ENCODE assay signal across 8 cellular contexts in genomic region chr9:132214027-132214622, GRCh38. TPM values are rescaled to one million over a fixed set of nuclear protein-coding genes. Genes with fewer than 3 reads are reported as not detected.
DNase-seq lines count a peak whose midpoint lies in the region; FAIRE-seq and TF ChIP-seq lines count a peak whose summit lies in the region.

No MANE protein-coding gene starts in this region.

- H3K27me3 ChIP-seq in bronchial epithelial cell (ENCODE audit: control insufficient read depth, insufficient read depth, low read length): peaks cover 9% of the 10 kb centered on the region
- H3K27me3 ChIP-seq in layer of hippocampus (ENCODE audit: control insufficient read depth, insufficient read depth, low read length): no peaks in the 10 kb centered on the region
- H3K27me3 ChIP-seq in Karpas-422 (ENCODE audit: low read length): no peaks in the 10 kb centered on the region

- no peaks in the 10 kb centered on the region for H4K20me1 ChIP-seq in Karpas-422 (ENCODE audit: insufficient read depth, low read depth, low read length)

- peaks cover 4% of the 10 kb centered on the region for H3K4me1 ChIP-seq in Karpas-422 (ENCODE audit: low read length)

- no peak for TF ChIP-seq CTCF in bronchial epithelial cell (IDR thresholded peaks at IDR 0.05; ENCODE audit: insufficient read depth, low read length, severe bottlenecking)

- no peaks in the 10 kb centered on the region for H3K79me2 ChIP-seq in Karpas-422 (ENCODE audit: low read length)

- no peak overlapping the region for H3K4me3 ChIP-seq in bronchial epithelial cell (ENCODE audit: low read depth, low read length)
- no peak overlapping the region for H3K4me3 ChIP-seq in Karpas-422 (ENCODE audit: low read length)

- FAIRE-seq in bronchial epithelial cell (lab: Jason Lieb, UNC): no peak

- DNase-seq in Ammon's horn (ENCODE audit: low spot score) (peak; percentile 83), NCI-H1105 treated with DMSO at 0.1 percent for 48 hours (lab: John Stamatoyannopoulos, UW) (peak; percentile 19), bronchial epithelial cell (ENCODE audit: low read depth) (peak; percentile 83), ureter (ENCODE audit: low spot score) (peak; percentile 76), Karpas-422 (no peak), NCI-H128 (lab: John Stamatoyannopoulos, UW; ENCODE audit: unreplicated experiment) (no peak)
- no peak for DNase-seq in stimulated activated CD4-positive, alpha-beta T cell treated with anti-CD3 and anti-CD28 coated beads, Interleukin-4, amount 100 ng/mL, for 4 hours

- H3K9me3 ChIP-seq in Karpas-422 (ENCODE audit: low read length): no peaks in the 10 kb centered on the region

- no peaks in the 10 kb centered on the region for H3K36me3 ChIP-seq in bronchial epithelial cell (ENCODE audit: control insufficient read depth, insufficient read depth, low read length)
- no peaks in the 10 kb centered on the region for H3K36me3 ChIP-seq in Karpas-422 (ENCODE audit: insufficient read depth, low read length)

- no peak overlapping the region for H3K9ac ChIP-seq in Karpas-422 (ENCODE audit: low read length)

- H3K4me2 ChIP-seq in Karpas-422 (ENCODE audit: low read depth, low read length, poor library complexity, severe bottlenecking): no peak overlapping the region

- H3K27ac ChIP-seq in layer of hippocampus (ENCODE audit: low read depth, low read length) (peak overlapping the region; percentile 83), Karpas-422 (ENCODE audit: low read length) (no peak overlapping the region)

- H3K9me2 ChIP-seq in Karpas-422 (replicated peaks; ENCODE audit: insufficient read depth, low read length): no peaks in the 10 kb centered on the region

- no peak overlapping the region for H2AFZ ChIP-seq in Karpas-422 (ENCODE audit: low read length)

RNA-seq across cellular contexts. Expression of gene NTNG2, which starts 52.3 kb away (rescaled TPM):
- total RNA-seq in bronchial epithelial cell (under 0.01 TPM in 1 of 2 replicates, not detected in the other), ureter (2.2 TPM)
- total RNA-seq in Karpas-422 (2014; rRNA removed; shearing (Covaris generic); ENCODE audit: low replicate concordance): 0.40 and 2.5 TPM in 2 replicates

Comparison
In these comparisons a context has a peak if more than half of its experiments do, and no peak if none do; other contexts are left out.
1. DNase-seq: peak in Ammon's horn (single experiment), NCI-H1105 treated with DMSO at 0.1 percent for 48 hours (single experiment), bronchial epithelial cell (single experiment) and ureter (single experiment); none in stimulated activated CD4-positive, alpha-beta T cell treated with anti-CD3 and anti-CD28 coated beads, Interleukin-4, amount 100 ng/mL, for 4 hours (0 of 2), Karpas-422 (single experiment) and NCI-H128 (single experiment).